Comparison of ENCODE assay signal across 14 cellular contexts in genomic region chr10:31686566-31686965, GRCh38.
DNase-seq lines count a peak whose midpoint lies in the region; ATAC-seq, FAIRE-seq and TF ChIP-seq lines count a peak whose summit lies in the region.
"Had no signal": no experiment of that assay in that cellular context is flagged by ENCODE, and none has a peak within 500 bp of the region (broad histone marks: within the 10 kb centered on the region; RNA-seq: fewer than 3 reads in every experiment).

No MANE protein-coding gene starts in this region.

- peaks cover 7% of the 10 kb centered on the region; the same call in 2 of the 3 replicates for H3K9me3 ChIP-seq in GM12878 (replicated peaks; ENCODE audit: control insufficient read depth, insufficient read depth, low read length)

- H4K20me1 ChIP-seq in GM12878 (ENCODE audit: control insufficient read depth, insufficient read depth), result no peaks in the 10 kb centered on the region
- H4K20me1 ChIP-seq: BLaER1 treated with 17β-estradiol and CSF1 and Interleukin-3, amounts not matched to agents 10 nM and 100 nM had no signal

- H3K36me3 ChIP-seq in GM12878 (ENCODE audit: control insufficient read depth in 2 of 2, insufficient read depth in 2 of 2, low read length in 1 of 2), result no peaks in the 10 kb centered on the region
- H3K36me3 ChIP-seq: BLaER1 treated with 17β-estradiol and CSF1 and Interleukin-3, amounts not matched to agents 10 nM and 100 nM had no signal

- SMC1A ChIA-PET in GM12878 (lab: Charles Lee; ENCODE audit: uncharacterized antibody, unreplicated experiment), result no interaction called here

- no peak overlapping the region for H3K4me2 ChIP-seq in GM12878 (ENCODE audit: control insufficient read depth, insufficient read depth)
- H3K4me2 ChIP-seq: BLaER1 treated with 17β-estradiol and CSF1 and Interleukin-3, amounts not matched to agents 10 nM and 100 nM had no signal

- no peak for TF ChIP-seq RAD21 in GM12878 (IDR thresholded peaks at IDR 0.05; ENCODE audit: insufficient read depth, low read depth, low read length)

- H3K4me3 Mint-ChIP-seq in activated naive CD8-positive, alpha-beta T cell treated with anti-CD3 and anti-CD28 coated beads, Interleukin-2, amount 10 ng/mL, durations not matched to agents 7 days and 5 days, result no peak overlapping the region
- no peak overlapping the region for H3K4me3 Mint-ChIP-seq in activated naive CD8-positive, alpha-beta T cell treated with anti-CD3 and anti-CD28 coated beads for 36 hours
- H3K4me3 Mint-ChIP-seq: CD4-positive, CD25-positive, alpha-beta regulatory T cell; H9 had no signal

- TF ChIP-seq CTCF in GM12878 (IDR thresholded peaks at IDR 0.05 in 2 of 3, conservative IDR thresholded peaks at IDR 0.05 in 1 of 3; ENCODE audit: control insufficient read depth in 2 of 3, extremely low read depth in 1 of 3, insufficient read depth in 1 of 3, low read depth in 3 of 3, low read length in 3 of 3), result no peak

- CTCF ChIA-PET in GM12878 (lab: Yijun Ruan, JAX), result no interaction called here

- FAIRE-seq in GM12878 (lab: Jason Lieb, UNC), result no peak
- FAIRE-seq: GM19239 had no signal

- H3K27ac Mint-ChIP-seq in activated naive CD8-positive, alpha-beta T cell treated with anti-CD3 and anti-CD28 coated beads, Interleukin-2, amount 10 ng/mL, durations not matched to agents 7 days and 5 days, result no peak overlapping the region
- H3K27ac Mint-ChIP-seq in activated naive CD8-positive, alpha-beta T cell treated with anti-CD3 and anti-CD28 coated beads for 36 hours, result no peak overlapping the region
- H3K27ac Mint-ChIP-seq: CD4-positive, CD25-positive, alpha-beta regulatory T cell; H9 had no signal

- in situ Hi-C loops in KBM-7 (cut with MboI; ENCODE audit: low pct_unique_long_range_greater_than_20kb, low sequenced_read_pairs), result no loop called here
- in situ Hi-C loops in GM12878 (cut with MboI), result no loop called here

- no peaks in the 10 kb centered on the region for H3K4me1 ChIP-seq in GM12878 (ENCODE audit: control insufficient read depth, insufficient read depth, low read length)
- H3K4me1 ChIP-seq: BLaER1 treated with 17β-estradiol and CSF1 and Interleukin-3, amounts not matched to agents 10 nM and 100 nM had no signal

- H3K27me3 ChIP-seq in GM12878 (replicated peaks in 1 of 2; ENCODE audit: control insufficient read depth in 2 of 2, insufficient read depth in 2 of 2, low read length in 1 of 2), result no peaks in the 10 kb centered on the region
- H3K27me3 ChIP-seq: BLaER1 treated with 17β-estradiol and CSF1 and Interleukin-3, amounts not matched to agents 10 nM and 100 nM had no signal

- intact Hi-C loops in GM12878 (cut with micrococcal nuclease; ENCODE audit: unreplicated experiment), result no loop called here
- intact Hi-C loops in sciatic nerve (cut with DNase I), result no loop called here

- no peak overlapping the region for H3K9ac ChIP-seq in GM12878 (ENCODE audit: control insufficient read depth, insufficient read depth, low read length)
- H3K9ac ChIP-seq: BLaER1 treated with 17β-estradiol and CSF1 and Interleukin-3, amounts not matched to agents 10 nM and 100 nM had no signal

- no peak overlapping the region for H2AFZ ChIP-seq in GM12878 (ENCODE audit: control insufficient read depth, low read depth, low read length)

- TF ChIP-seq POLR2A in GM12878 (IDR thresholded peaks at IDR 0.05; ENCODE audit: low read depth, low read length), result no peak

- ATAC-seq in activated naive CD8-positive, alpha-beta T cell treated with anti-CD3 and anti-CD28 coated beads, Interleukin-2, amount 10 ng/mL, durations not matched to agents 7 days and 5 days (ENCODE audit: low read depth), result peak; percentile 39
- no peak for ATAC-seq in GM12878
- peak; percentile 32 for ATAC-seq in sciatic nerve
- ATAC-seq in HG02571 (IDR thresholded peaks at IDR 0.05; ENCODE audit: unreplicated experiment), result no peak
- no peak for ATAC-seq in HG03354 (IDR thresholded peaks at IDR 0.05; ENCODE audit: poor library complexity, severe bottlenecking, unreplicated experiment)

- DNase-seq in activated naive CD8-positive, alpha-beta T cell treated with anti-CD3 and anti-CD28 coated beads, Interleukin-2, amount 10 ng/mL, durations not matched to agents 7 days and 5 days, result no peak
- DNase-seq in activated naive CD8-positive, alpha-beta T cell treated with anti-CD3 and anti-CD28 coated beads for 36 hours, result no peak
- DNase-seq in KBM-7 (peak; percentile 40), GM12878 (ENCODE audit: low read depth, low spot score) (no peak), sciatic nerve (ENCODE audit: low spot score) (no peak), NCI-H1436 treated with DMSO at 0.1 percent for 48 hours (lab: John Stamatoyannopoulos, UW) (no peak)
- DNase-seq: ACHN; CD4-positive, CD25-positive, alpha-beta regulatory T cell; GOT3; H9 had no signal

- H3K36me3 Mint-ChIP-seq in activated naive CD8-positive, alpha-beta T cell treated with anti-CD3 and anti-CD28 coated beads, Interleukin-2, amount 10 ng/mL, durations not matched to agents 7 days and 5 days, result peaks cover 3% of the 10 kb centered on the region
- no peaks in the 10 kb centered on the region for H3K36me3 Mint-ChIP-seq in activated naive CD8-positive, alpha-beta T cell treated with anti-CD3 and anti-CD28 coated beads for 36 hours
- H3K36me3 Mint-ChIP-seq: CD4-positive, CD25-positive, alpha-beta regulatory T cell had no signal

- BruUV-seq in GM12878 (replicated peaks; lab: Mats Ljungman, UMichigan), result no TSS peak

- H3K4me1 Mint-ChIP-seq in activated naive CD8-positive, alpha-beta T cell treated with anti-CD3 and anti-CD28 coated beads, Interleukin-2, amount 10 ng/mL, durations not matched to agents 7 days and 5 days, result no peaks in the 10 kb centered on the region
- H3K4me1 Mint-ChIP-seq in activated naive CD8-positive, alpha-beta T cell treated with anti-CD3 and anti-CD28 coated beads for 36 hours, result no peaks in the 10 kb centered on the region
- H3K4me1 Mint-ChIP-seq: CD4-positive, CD25-positive, alpha-beta regulatory T cell; H9 had no signal

- peaks cover 39% of the 10 kb centered on the region for H3K9me3 Mint-ChIP-seq in activated naive CD8-positive, alpha-beta T cell treated with anti-CD3 and anti-CD28 coated beads, Interleukin-2, amount 10 ng/mL, durations not matched to agents 7 days and 5 days
- peaks cover 38% of the 10 kb centered on the region for H3K9me3 Mint-ChIP-seq in activated naive CD8-positive, alpha-beta T cell treated with anti-CD3 and anti-CD28 coated beads for 36 hours

- POLR2A ChIA-PET in activated naive CD8-positive, alpha-beta T cell treated with anti-CD3 and anti-CD28 coated beads, Interleukin-2, amount 10 ng/mL, durations not matched to agents 7 days and 5 days (lab: Charles Lee), result no interaction called here
- POLR2A ChIA-PET in GM12878 (lab: Charles Lee), result no interaction called here

- peaks cover 3% of the 10 kb centered on the region for H3K27me3 Mint-ChIP-seq in activated naive CD8-positive, alpha-beta T cell treated with anti-CD3 and anti-CD28 coated beads, Interleukin-2, amount 10 ng/mL, durations not matched to agents 7 days and 5 days
- no peaks in the 10 kb centered on the region for H3K27me3 Mint-ChIP-seq in activated naive CD8-positive, alpha-beta T cell treated with anti-CD3 and anti-CD28 coated beads for 36 hours
- H3K27me3 Mint-ChIP-seq: CD4-positive, CD25-positive, alpha-beta regulatory T cell had no signal

- no peak for TF ChIP-seq EP300 in GM12878 (IDR thresholded peaks at IDR 0.05; ENCODE audit: borderline replicate concordance in 1 of 2, control insufficient read depth in 1 of 2, low read depth in 2 of 2, low read length in 2 of 2)

- H3K79me2 ChIP-seq in GM12878 (ENCODE audit: control insufficient read depth, insufficient read depth, low read length), result no peaks in the 10 kb centered on the region

- H3K4me3 ChIP-seq in GM12878, result no peak overlapping the region
- H3K4me3 ChIP-seq: BLaER1 treated with 17β-estradiol and CSF1 and Interleukin-3, amounts not matched to agents 10 nM and 100 nM had no signal

- no peak overlapping the region for H3K27ac ChIP-seq in GM12878 (ENCODE audit: control insufficient read depth, insufficient read depth)
- H3K27ac ChIP-seq: BLaER1 treated with 17β-estradiol and CSF1 and Interleukin-3, amounts not matched to agents 10 nM and 100 nM had no signal

- RAD21 ChIA-PET in GM12878 (lab: Charles Lee; ENCODE audit: unreplicated experiment), result no interaction called here

TF ChIP-seq in GM12878, 131 proteins besides CTCF, POLR2A, EP300 and RAD21:
- TF ChIP-seq PML (IDR thresholded peaks at IDR 0.05; ENCODE audit: low read length) (no peak), KAT2A (conservative IDR thresholded peaks at IDR 0.05; ENCODE audit: control insufficient read depth, low read depth, low read length) (0 out of 2 replicates have a peak, but pooled peaks have one; percentile 1)
TF ChIP-seq in GM12878: peak in this region for 1.

Comparison
In these comparisons a context has a peak if more than half of its experiments do, and no peak if none do; other contexts are left out.
1. ATAC-seq: peak in activated naive CD8-positive, alpha-beta T cell treated with anti-CD3 and anti-CD28 coated beads, Interleukin-2, amount 10 ng/mL, durations not matched to agents 7 days and 5 days (single experiment) and sciatic nerve (single experiment); none in GM12878 (single experiment), HG02571 (single experiment) and HG03354 (single experiment).